1 cellular context compared by ENCODE assay signal in the genomic region with DNA sequence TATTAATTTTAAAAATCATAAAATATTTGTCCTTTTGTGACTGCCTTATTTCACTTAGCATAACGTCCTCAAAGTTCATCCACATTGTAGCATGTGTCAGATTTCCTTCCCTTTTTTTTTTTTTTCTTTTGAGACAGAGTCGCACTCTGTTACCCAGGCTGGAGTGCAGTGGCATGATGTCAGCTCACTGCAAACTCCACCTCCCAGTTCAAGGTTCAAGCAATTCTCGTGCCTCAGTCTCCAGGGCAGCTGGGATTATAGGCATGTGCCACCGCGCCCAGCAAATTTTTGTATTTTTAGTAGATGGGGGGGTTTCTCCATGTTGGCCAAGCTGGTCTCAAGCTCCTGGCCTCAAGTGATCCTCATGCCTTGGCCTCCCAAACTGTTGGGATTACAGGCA.
A peak's percentile ranks its signal among the peaks of the same experiment; 100 is the strongest.
TF ChIP-seq lines count a peak whose summit lies in the region.

No MANE protein-coding gene starts in this region.

TF ChIP-seq in HepG2, 621 proteins besides CTCF, POLR2A, EP300 and RAD21 (continued from another document and continues in another):
- TF ChIP-seq, protein P1, sequence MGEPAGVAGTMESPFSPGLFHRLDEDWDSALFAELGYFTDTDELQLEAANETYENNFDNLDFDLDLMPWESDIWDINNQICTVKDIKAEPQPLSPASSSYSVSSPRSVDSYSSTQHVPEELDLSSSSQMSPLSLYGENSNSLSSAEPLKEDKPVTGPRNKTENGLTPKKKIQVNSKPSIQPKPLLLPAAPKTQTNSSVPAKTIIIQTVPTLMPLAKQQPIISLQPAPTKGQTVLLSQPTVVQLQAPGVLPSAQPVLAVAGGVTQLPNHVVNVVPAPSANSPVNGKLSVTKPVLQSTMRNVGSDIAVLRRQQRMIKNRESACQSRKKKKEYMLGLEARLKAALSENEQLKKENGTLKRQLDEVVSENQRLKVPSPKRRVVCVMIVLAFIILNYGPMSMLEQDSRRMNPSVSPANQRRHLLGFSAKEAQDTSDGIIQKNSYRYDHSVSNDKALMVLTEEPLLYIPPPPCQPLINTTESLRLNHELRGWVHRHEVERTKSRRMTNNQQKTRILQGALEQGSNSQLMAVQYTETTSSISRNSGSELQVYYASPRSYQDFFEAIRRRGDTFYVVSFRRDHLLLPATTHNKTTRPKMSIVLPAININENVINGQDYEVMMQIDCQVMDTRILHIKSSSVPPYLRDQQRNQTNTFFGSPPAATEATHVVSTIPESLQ (CRISPR knock-in tag; conservative IDR thresholded peaks at IDR 0.05): no peak
- no peak for TF ChIP-seq PTBP1 (IDR thresholded peaks at IDR 0.05; ENCODE audit: low read depth, low read length, poor library complexity, severe bottlenecking)
- no peak for TF ChIP-seq ISL2 (CRISPR knock-in tag; IDR thresholded peaks at IDR 0.05)
- TF ChIP-seq ZFP82 (CRISPR knock-in tag; IDR thresholded peaks at IDR 0.05; ENCODE audit: borderline replicate concordance): no peak
- TF ChIP-seq ZNF367 (CRISPR knock-in tag; IDR thresholded peaks at IDR 0.05; ENCODE audit: borderline replicate concordance): no peak
- TF ChIP-seq NCOR1 (IDR thresholded peaks at IDR 0.05; ENCODE audit: borderline replicate concordance, low read length): no peak
- no peak for TF ChIP-seq ZSCAN20 (CRISPR knock-in tag; IDR thresholded peaks at IDR 0.05; ENCODE audit: borderline replicate concordance)
- TF ChIP-seq ZNF230 (CRISPR knock-in tag; IDR thresholded peaks at IDR 0.05): no peak
- no peak for TF ChIP-seq ZNF484 (CRISPR knock-in tag; IDR thresholded peaks at IDR 0.05; ENCODE audit: borderline replicate concordance, low read depth)
- no peak for TF ChIP-seq KAT8 (CRISPR knock-in tag; IDR thresholded peaks at IDR 0.05)
- TF ChIP-seq, protein P2, sequence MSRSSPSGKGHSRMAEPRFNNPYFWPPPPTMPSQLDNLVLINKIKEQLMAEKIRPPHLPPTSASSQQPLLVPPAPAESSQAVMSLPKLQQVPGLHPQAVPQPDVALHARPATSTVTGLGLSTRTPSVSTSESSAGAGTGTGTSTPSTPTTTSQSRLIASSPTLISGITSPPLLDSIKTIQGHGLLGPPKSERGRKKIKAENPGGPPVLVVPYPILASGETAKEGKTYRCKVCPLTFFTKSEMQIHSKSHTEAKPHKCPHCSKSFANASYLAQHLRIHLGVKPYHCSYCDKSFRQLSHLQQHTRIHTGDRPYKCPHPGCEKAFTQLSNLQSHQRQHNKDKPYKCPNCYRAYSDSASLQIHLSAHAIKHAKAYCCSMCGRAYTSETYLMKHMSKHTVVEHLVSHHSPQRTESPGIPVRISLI (CRISPR knock-in tag; IDR thresholded peaks at IDR 0.05; ENCODE audit: borderline replicate concordance): peak; percentile 58; the same call in 1 of the 2 replicates
- no peak for TF ChIP-seq PCBP2 (optimal IDR thresholded peaks at IDR 0.05; ENCODE audit: low read depth, low read length, poor library complexity, severe bottlenecking)
- TF ChIP-seq ZNF570 (CRISPR knock-in tag; IDR thresholded peaks at IDR 0.05; ENCODE audit: borderline replicate concordance): no peak
- no peak for TF ChIP-seq SAFB2 (CRISPR knock-in tag; IDR thresholded peaks at IDR 0.05; ENCODE audit: borderline replicate concordance, low read depth)
- TF ChIP-seq ZNF383 (CRISPR knock-in tag; IDR thresholded peaks at IDR 0.05; ENCODE audit: borderline replicate concordance): no peak
- TF ChIP-seq ZNF326 (CRISPR knock-in tag; IDR thresholded peaks at IDR 0.05; ENCODE audit: borderline replicate concordance): no peak
- no peak for TF ChIP-seq RFX5 (IDR thresholded peaks at IDR 0.05; ENCODE audit: low read depth, low read length)
- no peak for TF ChIP-seq ZNF776 (CRISPR knock-in tag; IDR thresholded peaks at IDR 0.05)
- TF ChIP-seq, protein P3, sequence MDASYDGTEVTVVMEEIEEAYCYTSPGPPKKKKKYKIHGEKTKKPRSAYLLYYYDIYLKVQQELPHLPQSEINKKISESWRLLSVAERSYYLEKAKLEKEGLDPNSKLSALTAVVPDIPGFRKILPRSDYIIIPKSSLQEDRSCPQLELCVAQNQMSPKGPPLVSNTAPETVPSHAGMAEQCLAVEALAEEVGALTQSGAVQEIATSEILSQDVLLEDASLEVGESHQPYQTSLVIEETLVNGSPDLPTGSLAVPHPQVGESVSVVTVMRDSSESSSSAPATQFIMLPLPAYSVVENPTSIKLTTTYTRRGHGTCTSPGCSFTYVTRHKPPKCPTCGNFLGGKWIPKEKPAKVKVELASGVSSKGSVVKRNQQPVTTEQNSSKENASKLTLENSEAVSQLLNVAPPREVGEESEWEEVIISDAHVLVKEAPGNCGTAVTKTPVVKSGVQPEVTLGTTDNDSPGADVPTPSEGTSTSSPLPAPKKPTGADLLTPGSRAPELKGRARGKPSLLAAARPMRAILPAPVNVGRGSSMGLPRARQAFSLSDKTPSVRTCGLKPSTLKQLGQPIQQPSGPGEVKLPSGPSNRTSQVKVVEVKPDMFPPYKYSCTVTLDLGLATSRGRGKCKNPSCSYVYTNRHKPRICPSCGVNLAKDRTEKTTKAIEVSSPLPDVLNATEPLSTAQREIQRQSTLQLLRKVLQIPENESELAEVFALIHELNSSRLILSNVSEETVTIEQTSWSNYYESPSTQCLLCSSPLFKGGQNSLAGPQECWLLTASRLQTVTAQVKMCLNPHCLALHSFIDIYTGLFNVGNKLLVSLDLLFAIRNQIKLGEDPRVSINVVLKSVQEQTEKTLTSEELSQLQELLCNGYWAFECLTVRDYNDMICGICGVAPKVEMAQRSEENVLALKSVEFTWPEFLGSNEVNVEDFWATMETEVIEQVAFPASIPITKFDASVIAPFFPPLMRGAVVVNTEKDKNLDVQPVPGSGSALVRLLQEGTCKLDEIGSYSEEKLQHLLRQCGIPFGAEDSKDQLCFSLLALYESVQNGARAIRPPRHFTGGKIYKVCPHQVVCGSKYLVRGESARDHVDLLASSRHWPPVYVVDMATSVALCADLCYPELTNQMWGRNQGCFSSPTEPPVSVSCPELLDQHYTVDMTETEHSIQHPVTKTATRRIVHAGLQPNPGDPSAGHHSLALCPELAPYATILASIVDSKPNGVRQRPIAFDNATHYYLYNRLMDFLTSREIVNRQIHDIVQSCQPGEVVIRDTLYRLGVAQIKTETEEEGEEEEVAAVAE (CRISPR knock-in tag; IDR thresholded peaks at IDR 0.05; ENCODE audit: borderline replicate concordance): no peak
- TF ChIP-seq FOXJ3 (CRISPR knock-in tag; IDR thresholded peaks at IDR 0.05; ENCODE audit: borderline replicate concordance): no peak
- TF ChIP-seq, protein P4, sequence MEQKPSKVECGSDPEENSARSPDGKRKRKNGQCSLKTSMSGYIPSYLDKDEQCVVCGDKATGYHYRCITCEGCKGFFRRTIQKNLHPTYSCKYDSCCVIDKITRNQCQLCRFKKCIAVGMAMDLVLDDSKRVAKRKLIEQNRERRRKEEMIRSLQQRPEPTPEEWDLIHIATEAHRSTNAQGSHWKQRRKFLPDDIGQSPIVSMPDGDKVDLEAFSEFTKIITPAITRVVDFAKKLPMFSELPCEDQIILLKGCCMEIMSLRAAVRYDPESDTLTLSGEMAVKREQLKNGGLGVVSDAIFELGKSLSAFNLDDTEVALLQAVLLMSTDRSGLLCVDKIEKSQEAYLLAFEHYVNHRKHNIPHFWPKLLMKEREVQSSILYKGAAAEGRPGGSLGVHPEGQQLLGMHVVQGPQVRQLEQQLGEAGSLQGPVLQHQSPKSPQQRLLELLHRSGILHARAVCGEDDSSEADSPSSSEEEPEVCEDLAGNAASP (CRISPR knock-in tag; IDR thresholded peaks at IDR 0.05; ENCODE audit: borderline replicate concordance): no peak
- TF ChIP-seq ZMYM4 (CRISPR knock-in tag; IDR thresholded peaks at IDR 0.05): 0 out of 2 replicates have a peak, but pooled peaks have one; percentile 29
- TF ChIP-seq POLR2G (IDR thresholded peaks at IDR 0.05; ENCODE audit: low read depth, low read length): no peak
- no peak for TF ChIP-seq ZNF468 (CRISPR knock-in tag; IDR thresholded peaks at IDR 0.05)
- TF ChIP-seq, protein P5, sequence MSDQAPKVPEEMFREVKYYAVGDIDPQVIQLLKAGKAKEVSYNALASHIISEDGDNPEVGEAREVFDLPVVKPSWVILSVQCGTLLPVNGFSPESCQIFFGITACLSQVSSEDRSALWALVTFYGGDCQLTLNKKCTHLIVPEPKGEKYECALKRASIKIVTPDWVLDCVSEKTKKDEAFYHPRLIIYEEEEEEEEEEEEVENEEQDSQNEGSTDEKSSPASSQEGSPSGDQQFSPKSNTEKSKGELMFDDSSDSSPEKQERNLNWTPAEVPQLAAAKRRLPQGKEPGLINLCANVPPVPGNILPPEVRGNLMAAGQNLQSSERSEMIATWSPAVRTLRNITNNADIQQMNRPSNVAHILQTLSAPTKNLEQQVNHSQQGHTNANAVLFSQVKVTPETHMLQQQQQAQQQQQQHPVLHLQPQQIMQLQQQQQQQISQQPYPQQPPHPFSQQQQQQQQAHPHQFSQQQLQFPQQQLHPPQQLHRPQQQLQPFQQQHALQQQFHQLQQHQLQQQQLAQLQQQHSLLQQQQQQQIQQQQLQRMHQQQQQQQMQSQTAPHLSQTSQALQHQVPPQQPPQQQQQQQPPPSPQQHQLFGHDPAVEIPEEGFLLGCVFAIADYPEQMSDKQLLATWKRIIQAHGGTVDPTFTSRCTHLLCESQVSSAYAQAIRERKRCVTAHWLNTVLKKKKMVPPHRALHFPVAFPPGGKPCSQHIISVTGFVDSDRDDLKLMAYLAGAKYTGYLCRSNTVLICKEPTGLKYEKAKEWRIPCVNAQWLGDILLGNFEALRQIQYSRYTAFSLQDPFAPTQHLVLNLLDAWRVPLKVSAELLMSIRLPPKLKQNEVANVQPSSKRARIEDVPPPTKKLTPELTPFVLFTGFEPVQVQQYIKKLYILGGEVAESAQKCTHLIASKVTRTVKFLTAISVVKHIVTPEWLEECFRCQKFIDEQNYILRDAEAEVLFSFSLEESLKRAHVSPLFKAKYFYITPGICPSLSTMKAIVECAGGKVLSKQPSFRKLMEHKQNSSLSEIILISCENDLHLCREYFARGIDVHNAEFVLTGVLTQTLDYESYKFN (CRISPR knock-in tag; conservative IDR thresholded peaks at IDR 0.05): peak; percentile 61
- TF ChIP-seq, protein P6, sequence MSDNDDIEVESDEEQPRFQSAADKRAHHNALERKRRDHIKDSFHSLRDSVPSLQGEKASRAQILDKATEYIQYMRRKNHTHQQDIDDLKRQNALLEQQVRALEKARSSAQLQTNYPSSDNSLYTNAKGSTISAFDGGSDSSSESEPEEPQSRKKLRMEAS (IDR thresholded peaks at IDR 0.05): 0 out of 2 replicates have a peak, but pooled peaks have one; percentile 15
- TF ChIP-seq, protein P7, sequence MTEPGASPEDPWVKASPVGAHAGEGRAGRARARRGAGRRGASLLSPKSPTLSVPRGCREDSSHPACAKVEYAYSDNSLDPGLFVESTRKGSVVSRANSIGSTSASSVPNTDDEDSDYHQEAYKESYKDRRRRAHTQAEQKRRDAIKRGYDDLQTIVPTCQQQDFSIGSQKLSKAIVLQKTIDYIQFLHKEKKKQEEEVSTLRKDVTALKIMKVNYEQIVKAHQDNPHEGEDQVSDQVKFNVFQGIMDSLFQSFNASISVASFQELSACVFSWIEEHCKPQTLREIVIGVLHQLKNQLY (CRISPR knock-in tag; IDR thresholded peaks at IDR 0.05): no peak
- TF ChIP-seq ZSCAN30 (CRISPR knock-in tag; IDR thresholded peaks at IDR 0.05): no peak
- TF ChIP-seq, protein P8, sequence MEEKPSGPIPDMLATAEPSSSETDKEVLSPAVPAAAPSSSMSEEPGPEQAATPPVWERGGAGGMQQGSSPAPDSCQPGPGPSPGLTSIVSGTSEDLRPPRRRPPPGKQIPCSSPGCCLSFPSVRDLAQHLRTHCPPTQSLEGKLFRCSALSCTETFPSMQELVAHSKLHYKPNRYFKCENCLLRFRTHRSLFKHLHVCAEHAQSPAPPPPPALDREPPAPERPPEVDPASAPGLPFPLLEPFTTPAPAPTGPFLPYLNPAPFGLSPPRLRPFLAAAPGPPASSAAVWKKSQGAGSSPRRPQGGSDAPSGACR (CRISPR knock-in tag; IDR thresholded peaks at IDR 0.05): 0 out of 2 replicates have a peak, but pooled peaks have one; percentile 27
- TF ChIP-seq GATAD1 (CRISPR knock-in tag; IDR thresholded peaks at IDR 0.05): no peak
- TF ChIP-seq KDM6A (CRISPR knock-in tag; IDR thresholded peaks at IDR 0.05; ENCODE audit: low read depth): no peak
- peak; percentile 32; the same call in 1 of the 2 replicates for TF ChIP-seq ZNF292 (CRISPR knock-in tag; IDR thresholded peaks at IDR 0.05; ENCODE audit: borderline replicate concordance, low read depth)
- TF ChIP-seq ZNF557 (CRISPR knock-in tag; IDR thresholded peaks at IDR 0.05): no peak
- TF ChIP-seq XBP1 (CRISPR knock-in tag; IDR thresholded peaks at IDR 0.05): no peak
- TF ChIP-seq FOSL2 (CRISPR knock-in tag; IDR thresholded peaks at IDR 0.05): peak; percentile 23; the same call in 1 of the 2 replicates
- TF ChIP-seq PLRG1 (conservative IDR thresholded peaks at IDR 0.05): no peak
- TF ChIP-seq HNRNPLL (IDR thresholded peaks at IDR 0.05; ENCODE audit: low read depth, low read length, poor library complexity, severe bottlenecking): no peak
- no peak for TF ChIP-seq ZNF441 (CRISPR knock-in tag; IDR thresholded peaks at IDR 0.05; ENCODE audit: borderline replicate concordance)
- TF ChIP-seq, protein P9, sequence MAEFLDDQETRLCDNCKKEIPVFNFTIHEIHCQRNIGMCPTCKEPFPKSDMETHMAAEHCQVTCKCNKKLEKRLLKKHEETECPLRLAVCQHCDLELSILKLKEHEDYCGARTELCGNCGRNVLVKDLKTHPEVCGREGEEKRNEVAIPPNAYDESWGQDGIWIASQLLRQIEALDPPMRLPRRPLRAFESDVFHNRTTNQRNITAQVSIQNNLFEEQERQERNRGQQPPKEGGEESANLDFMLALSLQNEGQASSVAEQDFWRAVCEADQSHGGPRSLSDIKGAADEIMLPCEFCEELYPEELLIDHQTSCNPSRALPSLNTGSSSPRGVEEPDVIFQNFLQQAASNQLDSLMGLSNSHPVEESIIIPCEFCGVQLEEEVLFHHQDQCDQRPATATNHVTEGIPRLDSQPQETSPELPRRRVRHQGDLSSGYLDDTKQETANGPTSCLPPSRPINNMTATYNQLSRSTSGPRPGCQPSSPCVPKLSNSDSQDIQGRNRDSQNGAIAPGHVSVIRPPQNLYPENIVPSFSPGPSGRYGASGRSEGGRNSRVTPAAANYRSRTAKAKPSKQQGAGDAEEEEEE (CRISPR knock-in tag; IDR thresholded peaks at IDR 0.05; ENCODE audit: borderline replicate concordance): no peak
- TF ChIP-seq ZNF720 (CRISPR knock-in tag; IDR thresholded peaks at IDR 0.05): no peak
- TF ChIP-seq ZNF496 (CRISPR knock-in tag; IDR thresholded peaks at IDR 0.05; ENCODE audit: insufficient replicate concordance): no peak
- TF ChIP-seq NONO (IDR thresholded peaks at IDR 0.05): no peak
- no peak for TF ChIP-seq NONO (CRISPR knock-in tag; conservative IDR thresholded peaks at IDR 0.05)
- TF ChIP-seq, protein P10, sequence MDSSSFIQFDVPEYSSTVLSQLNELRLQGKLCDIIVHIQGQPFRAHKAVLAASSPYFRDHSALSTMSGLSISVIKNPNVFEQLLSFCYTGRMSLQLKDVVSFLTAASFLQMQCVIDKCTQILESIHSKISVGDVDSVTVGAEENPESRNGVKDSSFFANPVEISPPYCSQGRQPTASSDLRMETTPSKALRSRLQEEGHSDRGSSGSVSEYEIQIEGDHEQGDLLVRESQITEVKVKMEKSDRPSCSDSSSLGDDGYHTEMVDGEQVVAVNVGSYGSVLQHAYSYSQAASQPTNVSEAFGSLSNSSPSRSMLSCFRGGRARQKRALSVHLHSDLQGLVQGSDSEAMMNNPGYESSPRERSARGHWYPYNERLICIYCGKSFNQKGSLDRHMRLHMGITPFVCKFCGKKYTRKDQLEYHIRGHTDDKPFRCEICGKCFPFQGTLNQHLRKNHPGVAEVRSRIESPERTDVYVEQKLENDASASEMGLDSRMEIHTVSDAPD (CRISPR knock-in tag; IDR thresholded peaks at IDR 0.05): no peak
- no peak for TF ChIP-seq ZNF30 (CRISPR knock-in tag; IDR thresholded peaks at IDR 0.05)
- TF ChIP-seq KDM1A (CRISPR knock-in tag; IDR thresholded peaks at IDR 0.05): no peak
- TF ChIP-seq BRCA1 (CRISPR knock-in tag; IDR thresholded peaks at IDR 0.05): no peak
- TF ChIP-seq SRSF1 (optimal IDR thresholded peaks at IDR 0.05; ENCODE audit: low read depth, low read length): no peak
- no peak for TF ChIP-seq ZNF83 (CRISPR knock-in tag; IDR thresholded peaks at IDR 0.05; ENCODE audit: borderline replicate concordance)
